Comparison of ENCODE assay signal across 30 cellular contexts in genomic region chr1:87156124-87156523, GRCh38.
"Had no signal": no experiment of that assay in that cellular context is flagged by ENCODE, and none has a peak within 500 bp of the region (broad histone marks: within the 10 kb centered on the region; RNA-seq: fewer than 3 reads in every experiment).

No MANE protein-coding gene starts in this region.

- H3K9me3 Mint-ChIP-seq: activated B cell treated with CpG ODN at 0.5 μM for 24 hours; activated CD4-positive, alpha-beta T cell treated with anti-CD3 and anti-CD28 coated beads, Interleukin-2, amount 10 ng/mL, durations not matched to agents 7 days and 5 days; activated CD8-positive, alpha-beta T cell treated with anti-CD3 and anti-CD28 coated beads for 36 hours; activated T-cell treated with anti-CD3 and anti-CD28 coated beads, Interleukin-2, amount 50 U/mL, for 4 hours; activated T-helper 17 cell treated with anti-CD3 and anti-CD28 coated beads, Interleukin-2, amount 50 U/mL, for 72 hours; central memory CD8-positive, alpha-beta T cell; dendritic cell treated with granulocyte-macrophage colony-stimulating factor and Interleukin-4, amounts not matched to agents 40 ng/mL and 50 ng/mL, for 4 days; T-helper 2 cell treated with Interferon-gamma antibody and Interleukin-4, amounts not matched to agents 5 μg/mL and 100 μg/mL, for 36 hours had no signal

- ATAC-seq: activated CD8-positive, alpha-beta T cell treated with anti-CD3 and anti-CD28 coated beads for 36 hours; activated T-cell treated with anti-CD3 and anti-CD28 coated beads, Interleukin-2, amount 50 U/mL, for 4 hours; activated T-helper 17 cell treated with anti-CD3 and anti-CD28 coated beads, Interleukin-2, amount 50 U/mL, for 72 hours; foreskin keratinocyte; gastrocnemius medialis; T-helper 17 cell had no signal

- H3K4me1 ChIP-seq: foreskin keratinocyte, gastrocnemius medialis had no signal

- H3K4me3 ChIP-seq: coronary artery, esophagus muscularis mucosa, gastrocnemius medialis had no signal

- H3K36me3 ChIP-seq: brain microvascular endothelial cell, esophagus muscularis mucosa, gastrocnemius medialis, WERI-Rb-1 had no signal

- H3K36me3 Mint-ChIP-seq: activated naive CD8-positive, alpha-beta T cell had no signal

- H3K27ac ChIP-seq: brain microvascular endothelial cell, coronary artery, esophagus muscularis mucosa, foreskin keratinocyte, gastrocnemius medialis, WERI-Rb-1 had no signal

- H3K27ac Mint-ChIP-seq: activated B cell treated with CpG ODN at 0.5 μM for 24 hours; activated CD4-positive, alpha-beta T cell treated with anti-CD3 and anti-CD28 coated beads, Interleukin-2, amount 10 ng/mL, durations not matched to agents 7 days and 5 days; activated CD8-positive, alpha-beta T cell treated with anti-CD3 and anti-CD28 coated beads for 36 hours; activated naive CD8-positive, alpha-beta T cell; activated T-helper 17 cell treated with anti-CD3 and anti-CD28 coated beads, Interleukin-2, amount 50 U/mL, for 72 hours; dendritic cell treated with granulocyte-macrophage colony-stimulating factor and Interleukin-4, amounts not matched to agents 40 ng/mL and 50 ng/mL, for 4 days; T-helper 17 cell; T-helper 2 cell treated with Interferon-gamma antibody and Interleukin-4, amounts not matched to agents 5 μg/mL and 100 μg/mL, for 36 hours had no signal

- DNase-seq: activated B cell treated with CpG ODN at 0.5 μM for 24 hours; activated CD4-positive, alpha-beta T cell treated with anti-CD3 and anti-CD28 coated beads for 4 hours; activated CD4-positive, alpha-beta T cell treated with anti-CD3 and anti-CD28 coated beads, Interleukin-2, amount 10 ng/mL, durations not matched to agents 7 days and 5 days; activated CD4-positive, alpha-beta T cell treated with anti-CD3 and anti-CD28 coated beads, Interleukin-2, amount 50 U/mL, for 48 hours; activated CD4-positive, CD25-positive, alpha-beta regulatory T cell treated with anti-CD3 and anti-CD28 coated beads, Interleukin-2, amount 50 U/mL, for 72 hours; activated CD8-positive, alpha-beta memory T cell treated with anti-CD3 and anti-CD28 coated beads for 24 hours; activated CD8-positive, alpha-beta T cell treated with anti-CD3 and anti-CD28 coated beads for 36 hours; activated effector memory CD4-positive, alpha-beta T cell treated with Interleukin-2 at 50 U/mL for 16 hours; activated gamma-delta T cell treated with Interleukin-2 at 50 U/mL for 16 hours; activated naive CD4-positive, alpha-beta T cell treated with anti-CD3 and anti-CD28 coated beads, Interleukin-2, amount 50 U/mL, for 16 hours; activated naive CD4-positive, alpha-beta T cell treated with Interleukin-2 at 50 U/mL for 16 hours; activated T-cell treated with anti-CD3 and anti-CD28 coated beads, Interleukin-2, amount 50 U/mL, for 4 hours; amniotic stem cell; brain microvascular endothelial cell; dorsolateral prefrontal cortex; effector memory CD4-positive, alpha-beta T cell; erythroblast; foreskin keratinocyte; gastrocnemius medialis; T-helper 1 cell; T-helper 17 cell; T1000; WERI-Rb-1 had no signal

- H3K9me3 ChIP-seq: esophagus muscularis mucosa, gastrocnemius medialis had no signal

- H3K4me3 Mint-ChIP-seq: activated B cell treated with CpG ODN at 0.5 μM for 24 hours; activated CD4-positive, alpha-beta T cell treated with anti-CD3 and anti-CD28 coated beads, Interleukin-2, amount 10 ng/mL, durations not matched to agents 7 days and 5 days; activated CD8-positive, alpha-beta T cell treated with anti-CD3 and anti-CD28 coated beads for 36 hours; activated naive CD8-positive, alpha-beta T cell; activated T-cell treated with anti-CD3 and anti-CD28 coated beads, Interleukin-2, amount 50 U/mL, for 4 hours; activated T-helper 17 cell treated with anti-CD3 and anti-CD28 coated beads, Interleukin-2, amount 50 U/mL, for 72 hours; central memory CD8-positive, alpha-beta T cell; dendritic cell treated with granulocyte-macrophage colony-stimulating factor and Interleukin-4, amounts not matched to agents 40 ng/mL and 50 ng/mL, for 4 days; T-helper 17 cell; T-helper 2 cell treated with Interferon-gamma antibody and Interleukin-4, amounts not matched to agents 5 μg/mL and 100 μg/mL, for 36 hours had no signal

- H3K27me3 ChIP-seq: brain microvascular endothelial cell, dorsolateral prefrontal cortex, esophagus muscularis mucosa, foreskin keratinocyte, gastrocnemius medialis had no signal
